In genomic region chr1:69649383-69649782, GRCh38 we compare ENCODE assay signal across 17 cellular contexts.
A peak's percentile ranks its signal among the peaks of the same experiment; 100 is the strongest.
DNase-seq lines count a peak whose midpoint lies in the region; ATAC-seq and TF ChIP-seq lines count a peak whose summit lies in the region.
"Had no signal": no experiment of that assay in that cellular context is flagged by ENCODE, and none has a peak within 500 bp of the region (broad histone marks: within the 10 kb centered on the region; RNA-seq: fewer than 3 reads in every experiment).

No MANE protein-coding gene starts in this region.

- no peak for TF ChIP-seq CTCF in foreskin fibroblast (IDR thresholded peaks at IDR 0.05; ENCODE audit: low read depth, low read length)

- no peak overlapping the region for H3K4me3 ChIP-seq in foreskin fibroblast (ENCODE audit: low read depth in 1 of 2, low read length in 2 of 2)
- H3K4me3 ChIP-seq: BLaER1, GM12878, HAP-1 had no signal

- ATAC-seq in SK-N-SH treated with all-trans-retinoic acid at 6 μM for 48 hours = no peak
- ATAC-seq: GM12878 had no signal

- DNase-seq in NCI-H524 treated with DMSO at 0.1 percent for 48 hours (lab: John Stamatoyannopoulos, UW) (peak; percentile 9), NCI-H524 (lab: John Stamatoyannopoulos, UW) (no peak), NCI-H82 treated with DMSO at 0.1 percent for 48 hours (lab: John Stamatoyannopoulos, UW; ENCODE audit: unreplicated experiment) (peak; percentile 12), iPS-NIHi11 (ENCODE audit: low spot score) (no peak), foreskin fibroblast (no peak)
- DNase-seq: CD4-positive, CD25-positive, alpha-beta regulatory T cell; CD8-positive, alpha-beta memory T cell; DMS 273 treated with DMSO at 0.1 percent for 48 hours; DMS79; EL; GDM1; GOT3; HFFc6 had no signal

TF ChIP-seq in SK-N-SH treated with all-trans-retinoic acid at 6 μM for 48 hours, 23 proteins besides CTCF, POLR2A, EP300 and RAD21:
- peak; percentile 36; the same call in 1 of the 2 replicates for TF ChIP-seq TCF4 (CRISPR knock-in tag; IDR thresholded peaks at IDR 0.05; ENCODE audit: borderline replicate concordance)
- TF ChIP-seq TOX (CRISPR knock-in tag; IDR thresholded peaks at IDR 0.05; ENCODE audit: borderline replicate concordance) = no peak
- TF ChIP-seq ESRRG (CRISPR knock-in tag; IDR thresholded peaks at IDR 0.05) = no peak
- TF ChIP-seq OSR1 (CRISPR knock-in tag; IDR thresholded peaks at IDR 0.05) = no peak

Comparison
In these comparisons a context has a peak if more than half of its experiments do, and no peak if none do; other contexts are left out.
1. DNase-seq: peak in NCI-H524 treated with DMSO at 0.1 percent for 48 hours (single experiment) and NCI-H82 treated with DMSO at 0.1 percent for 48 hours (single experiment); none in NCI-H524 (0 of 2), iPS-NIHi11 (single experiment) and foreskin fibroblast (0 of 2).